In genomic region chr11:6473481-6474422, GRCh38 we compare ENCODE assay signal across 8 cellular contexts. TPM values are rescaled to one million over a fixed set of nuclear protein-coding genes. Genes with fewer than 3 reads are reported as not detected.
DNase-seq lines count a peak whose midpoint lies in the region; ATAC-seq and TF ChIP-seq lines count a peak whose summit lies in the region.

TRIM3 (minus strand) TSS chr11:6473941; CDS start chr11:6465695, 8,246 bp downstream.

- peaks cover 7% of the 10 kb centered on the region for H3K4me1 ChIP-seq in ovary (ENCODE audit: insufficient read depth)
- peaks cover 15 to 22% of the 10 kb centered on the region in 2 donors for H3K4me1 ChIP-seq in thoracic aorta (ENCODE audit: control insufficient read depth in 1 of 2, low read depth in 2 of 2)

- WGBS in ovary, 3 donors = 0 to 1% (median 1%) methylated on average over 44 to 86 of the region's 87 CpGs

- TF ChIP-seq EP300 in ovary (IDR thresholded peaks at IDR 0.05) = no peak

- TF ChIP-seq POLR2A in ovary (IDR thresholded peaks at IDR 0.05) = peak; percentile 77

- H3K27me3 Mint-ChIP-seq in activated naive CD8-positive, alpha-beta T cell treated with anti-CD3 and anti-CD28 coated beads for 36 hours = no peaks in the 10 kb centered on the region
- H3K27me3 Mint-ChIP-seq in glutamatergic neuron (ENCODE audit: unreplicated experiment) = peaks cover 7% of the 10 kb centered on the region

- no peaks in the 10 kb centered on the region for H3K9me3 ChIP-seq in ovary
- H3K9me3 ChIP-seq in thoracic aorta = no peaks in the 10 kb centered on the region

- no peaks in the 10 kb centered on the region for H3K36me3 ChIP-seq in ovary
- peaks cover 19% of the 10 kb centered on the region for H3K36me3 ChIP-seq in thoracic aorta

- DNase-seq in DMS79 (lab: John Stamatoyannopoulos, UW) (peak; percentile 71), GOT3 (lab: John Stamatoyannopoulos, UW) (peak; percentile 10), M059J (ENCODE audit: low read depth) (peak; percentile 83), SKM-1 (lab: John Stamatoyannopoulos, UW; ENCODE audit: unreplicated experiment) (peak; percentile 54), glutamatergic neuron (peak; percentile 96), ovary (peak; percentile 94 to 97 (median 95)), thoracic aorta (ENCODE audit: low spot score) (peak; percentile 77)
- peak; percentile 57 for DNase-seq in activated naive CD8-positive, alpha-beta T cell treated with anti-CD3 and anti-CD28 coated beads for 36 hours

- H3K4me1 Mint-ChIP-seq in activated naive CD8-positive, alpha-beta T cell treated with anti-CD3 and anti-CD28 coated beads for 36 hours = peaks cover 16% of the 10 kb centered on the region
- H3K4me1 Mint-ChIP-seq in glutamatergic neuron (ENCODE audit: low read depth, unreplicated experiment) = peaks cover 20% of the 10 kb centered on the region

- ATAC-seq in thoracic aorta (ENCODE audit: insufficient number of reproducible peaks, low FRiP score, low read depth) = peak; percentile 72

- H3K36me3 Mint-ChIP-seq in activated naive CD8-positive, alpha-beta T cell treated with anti-CD3 and anti-CD28 coated beads for 36 hours = peaks cover 4% of the 10 kb centered on the region
- H3K36me3 Mint-ChIP-seq in glutamatergic neuron (ENCODE audit: unreplicated experiment) = no peaks in the 10 kb centered on the region

- no peak within 1 kb of the TSS for H3K27ac Mint-ChIP-seq in activated naive CD8-positive, alpha-beta T cell treated with anti-CD3 and anti-CD28 coated beads for 36 hours
- H3K27ac Mint-ChIP-seq in glutamatergic neuron (ENCODE audit: unreplicated experiment) = peak within 1 kb of the TSS; percentile 99

- H3K4me3 Mint-ChIP-seq in activated naive CD8-positive, alpha-beta T cell treated with anti-CD3 and anti-CD28 coated beads for 36 hours = peak within 1 kb of the TSS; percentile 78
- H3K4me3 Mint-ChIP-seq in glutamatergic neuron (ENCODE audit: unreplicated experiment) = peak within 1 kb of the TSS; percentile 93

- intact Hi-C loops in ovary (cut with DNase I) = loop anchor here in 2 of 4 donors (10.0 kb wide), 2 partner anchors 131 to 239 kb away; partner anchors contain the start of genes CNGA4 (in 1 of the 2), FHIP1B (in 1 of the 2), ILK (in 1 of the 2) and RRP8 (in 1 of the 2)

- TF ChIP-seq CTCF in glutamatergic neuron (IDR thresholded peaks at IDR 0.05; ENCODE audit: partially characterized antibody, unreplicated experiment) = no peak
- peak in 1 of 3 donors; percentile 15 for TF ChIP-seq CTCF in ovary (IDR thresholded peaks at IDR 0.05)
- no peak for TF ChIP-seq CTCF in thoracic aorta (IDR thresholded peaks at IDR 0.05)

- no peaks in the 10 kb centered on the region for H3K27me3 ChIP-seq in ovary
- no peaks in the 10 kb centered on the region for H3K27me3 ChIP-seq in thoracic aorta (replicated peaks; ENCODE audit: insufficient read depth)

- H3K4me3 ChIP-seq in ovary (peak within 1 kb of the TSS; percentile 68), thoracic aorta (peak within 1 kb of the TSS; percentile 94)

- H3K27ac ChIP-seq in ovary = peak within 1 kb of the TSS; percentile 50 to 80
- peak within 1 kb of the TSS; percentile 89 to 95 for H3K27ac ChIP-seq in thoracic aorta

- no peaks in the 10 kb centered on the region for H3K9me3 Mint-ChIP-seq in activated naive CD8-positive, alpha-beta T cell treated with anti-CD3 and anti-CD28 coated beads for 36 hours
- peaks cover 12% of the 10 kb centered on the region for H3K9me3 Mint-ChIP-seq in glutamatergic neuron (ENCODE audit: unreplicated experiment)

RNA-seq across cellular contexts. Expression of gene TRIM3, which starts in this region (rescaled TPM):
- total RNA-seq in M059J (2014; rRNA removed; shearing (Covaris generic)) = 10.3 and 10.4 TPM in 2 replicates
- 1 to 10 TPM; 3.4 to 3.6 TPM for total RNA-seq in activated naive CD8-positive, alpha-beta T cell treated with anti-CD3 and anti-CD28 coated beads for 36 hours
- total RNA-seq in glutamatergic neuron (ENCODE audit: unreplicated experiment) (128 TPM), ovary (10 to 100 TPM in 6 of 7 donors, 1 to 10 TPM in 1; 9.7 to 27.4 (median 19.7) TPM), thoracic aorta (10 to 100 TPM; 40.3 to 40.4 TPM)
- 10 to 100 TPM; 13.6 to 14.7 TPM for polyA plus RNA-seq in ovary

Comparison
In these comparisons a context has a peak if more than half of its experiments do, and no peak if none do; other contexts are left out.
1. Peak in every context shown above with its lines: DNase-seq, ATAC-seq, H3K4me3 ChIP-seq and H3K27ac ChIP-seq.
2. DNase-seq: peak in every context shown above with its lines; median percentile 96 in glutamatergic neuron; 95 in ovary; 83 in M059J; 77 in thoracic aorta; 71 in DMS79; 57 in activated naive CD8-positive, alpha-beta T cell treated with anti-CD3 and anti-CD28 coated beads for 36 hours; 54 in SKM-1; 10 in GOT3.